Comparison of ENCODE assay signal across 8 cellular contexts in genomic region chr2:20596193-20596972, GRCh38. TPM values are rescaled to one million over a fixed set of nuclear protein-coding genes. Genes with fewer than 3 reads are reported as not detected.
DNase-seq lines count a peak whose midpoint lies in the region; ATAC-seq and TF ChIP-seq lines count a peak whose summit lies in the region.

No MANE protein-coding gene starts in this region.

- H3K4me1 Mint-ChIP-seq in activated T-helper 2 cell treated with anti-CD3 and anti-CD28 coated beads, Interferon-gamma antibody, Interleukin-2, Interleukin-4, amounts not matched to agents 10 μg/mL and 5 μg/mL and 100 μg/mL, durations not matched to agents 14 hours and 24 hours and 36 hours (ENCODE audit: low read depth), result peaks cover 18% of the 10 kb centered on the region

- H3K27me3 ChIP-seq in DOHH2 (ENCODE audit: control insufficient read depth, low read length), result peaks cover 56% of the 10 kb centered on the region

- peaks cover 12% of the 10 kb centered on the region; the same call in 1 of the 2 replicates for H3F3A ChIP-seq in DOHH2 (ENCODE audit: control insufficient read depth, insufficient read depth)

- peak; percentile 7 for ATAC-seq in HG02938 (IDR thresholded peaks at IDR 0.05; ENCODE audit: unreplicated experiment)
- ATAC-seq in GM21528 (IDR thresholded peaks at IDR 0.05; ENCODE audit: low FRiP score, unreplicated experiment), result no peak

- H3K9me3 ChIP-seq in DOHH2 (ENCODE audit: control insufficient read depth, insufficient read depth, low read length) (no peaks in the 10 kb centered on the region), mesodermal cell (ENCODE audit: control insufficient read depth, low read length) (no peaks in the 10 kb centered on the region)

- WGBS in mesodermal cell (ENCODE audit: insufficient coverage in 2 of 2), 2 experiments, result 74 to 89% methylated on average over 2 to 3 of the region's 4 CpGs

- H3K9me2 ChIP-seq in DOHH2 (replicated peaks; ENCODE audit: control insufficient read depth, low read length), result no peaks in the 10 kb centered on the region

- no peaks in the 10 kb centered on the region for H3K9me3 Mint-ChIP-seq in activated T-helper 2 cell treated with anti-CD3 and anti-CD28 coated beads, Interferon-gamma antibody, Interleukin-2, Interleukin-4, amounts not matched to agents 10 μg/mL and 5 μg/mL and 100 μg/mL, durations not matched to agents 14 hours and 24 hours and 36 hours

- peak overlapping the region; percentile 75 for H3K4me2 ChIP-seq in DOHH2 (ENCODE audit: low read length)

- H3K27me3 Mint-ChIP-seq in activated T-helper 2 cell treated with anti-CD3 and anti-CD28 coated beads, Interferon-gamma antibody, Interleukin-2, Interleukin-4, amounts not matched to agents 10 μg/mL and 5 μg/mL and 100 μg/mL, durations not matched to agents 14 hours and 24 hours and 36 hours (ENCODE audit: low read depth), result no peaks in the 10 kb centered on the region

- H3K4me3 Mint-ChIP-seq in activated T-helper 2 cell treated with anti-CD3 and anti-CD28 coated beads, Interferon-gamma antibody, Interleukin-2, Interleukin-4, amounts not matched to agents 10 μg/mL and 5 μg/mL and 100 μg/mL, durations not matched to agents 14 hours and 24 hours and 36 hours (ENCODE audit: low read depth), result no peak overlapping the region

- 0 out of 2 replicates have a peak overlapping the region, but pooled peaks have one; percentile 6 for H3K27ac ChIP-seq in DOHH2 (ENCODE audit: low read depth, low read length)
- peak overlapping the region; percentile 79 for H3K27ac ChIP-seq in mesodermal cell (ENCODE audit: low read depth, low read length, severe bottlenecking)

- H3K4me3 ChIP-seq in DOHH2 (ENCODE audit: low read length), result peak overlapping the region; percentile 55
- H3K4me3 ChIP-seq in mesodermal cell (ENCODE audit: extremely low read depth, insufficient read depth, low read length, poor library complexity, severe bottlenecking), result no peak overlapping the region

- H3K36me3 ChIP-seq in DOHH2 (ENCODE audit: control insufficient read depth, low read length), result no peaks in the 10 kb centered on the region
- no peaks in the 10 kb centered on the region for H3K36me3 ChIP-seq in mesodermal cell (ENCODE audit: control insufficient read depth, insufficient read depth, low read length)

- H4K20me1 ChIP-seq in DOHH2 (ENCODE audit: control insufficient read depth, insufficient read depth, low read depth, low read length), result peaks cover 28% of the 10 kb centered on the region; the same call in 1 of the 2 replicates

- no peaks in the 10 kb centered on the region for H3K79me2 ChIP-seq in DOHH2 (ENCODE audit: control insufficient read depth, low read length)

- DNase-seq in activated T-helper 2 cell treated with anti-CD3 and anti-CD28 coated beads, Interferon-gamma antibody, Interleukin-2, Interleukin-4, amounts not matched to agents 10 μg/mL and 5 μg/mL and 100 μg/mL, durations not matched to agents 14 hours and 24 hours and 36 hours (ENCODE audit: low spot score), result no peak
- DNase-seq in NCI-H2171 treated with DMSO at 0.1 percent for 48 hours (lab: John Stamatoyannopoulos, UW), result no peak
- no peak for DNase-seq in T-helper 9 cell
- no peak for DNase-seq in GM19238 (ENCODE audit: insufficient read length, low spot score)

- peak overlapping the region; percentile 81 for H3K27ac Mint-ChIP-seq in activated T-helper 2 cell treated with anti-CD3 and anti-CD28 coated beads, Interferon-gamma antibody, Interleukin-2, Interleukin-4, amounts not matched to agents 10 μg/mL and 5 μg/mL and 100 μg/mL, durations not matched to agents 14 hours and 24 hours and 36 hours

- intact Hi-C loops in activated T-helper 2 cell treated with anti-CD3 and anti-CD28 coated beads, Interferon-gamma antibody, Interleukin-2, Interleukin-4, amounts not matched to agents 10 μg/mL and 5 μg/mL and 100 μg/mL, durations not matched to agents 14 hours and 24 hours and 36 hours (cut with micrococcal nuclease), result loop anchor here (5.0 kb wide), 1 partner anchor 149 kb away; the partner anchor contains the start of gene RHOB

- TF ChIP-seq CTCF in DOHH2 (IDR thresholded peaks at IDR 0.05; ENCODE audit: low read depth, low read length, poor library complexity, severe bottlenecking), result no peak

- no peaks in the 10 kb centered on the region for H3K36me3 Mint-ChIP-seq in activated T-helper 2 cell treated with anti-CD3 and anti-CD28 coated beads, Interferon-gamma antibody, Interleukin-2, Interleukin-4, amounts not matched to agents 10 μg/mL and 5 μg/mL and 100 μg/mL, durations not matched to agents 14 hours and 24 hours and 36 hours (ENCODE audit: low read depth)

- H3K4me1 ChIP-seq in DOHH2 (ENCODE audit: control insufficient read depth, low read length), result peaks cover 39% of the 10 kb centered on the region
- peaks cover 62% of the 10 kb centered on the region for H3K4me1 ChIP-seq in mesodermal cell (ENCODE audit: control insufficient read depth, insufficient read depth, low read length, poor library complexity, severe bottlenecking)

RNA-seq across cellular contexts. Expression of gene HS1BP3, which starts 54.5 kb away (rescaled TPM):
- total RNA-seq in activated T-helper 2 cell treated with anti-CD3 and anti-CD28 coated beads, Interferon-gamma antibody, Interleukin-2, Interleukin-4, amounts not matched to agents 10 μg/mL and 5 μg/mL and 100 μg/mL, durations not matched to agents 14 hours and 24 hours and 36 hours, result 11.5 and 11.9 TPM in 2 replicates
- polyA plus RNA-seq in mesodermal cell (2013, experiment 1 of 2), result 22.0 TPM
- polyA plus RNA-seq in mesodermal cell (2013, experiment 2 of 2), result 18.7 TPM
